ENCODE assay signal across 20 cellular contexts in genomic region chr6:14178083-14178445, GRCh38.
"Had no signal": no experiment of that assay in that cellular context is flagged by ENCODE, and none has a peak within 500 bp of the region (broad histone marks: within the 10 kb centered on the region; RNA-seq: fewer than 3 reads in every experiment).

No MANE protein-coding gene starts in this region.

- H3K4me3 ChIP-seq: dorsolateral prefrontal cortex, heart right ventricle, right atrium auricular region, sigmoid colon, stomach, thoracic aorta, transverse colon had no signal

- H3K27ac Mint-ChIP-seq: naive thymus-derived CD4-positive, alpha-beta T cell; nephron progenitor cell had no signal

- FAIRE-seq: frontal cortex, islet of Langerhans, small intestine had no signal

- H3K36me3 ChIP-seq: heart right ventricle, neutrophil, right atrium auricular region, sigmoid colon, stomach, thoracic aorta, transverse colon had no signal

- ATAC-seq: heart right ventricle; naive thymus-derived CD4-positive, alpha-beta T cell had no signal

- H3K36me3 Mint-ChIP-seq: naive thymus-derived CD4-positive, alpha-beta T cell had no signal

- H3K4me1 ChIP-seq: heart right ventricle, right atrium auricular region, sigmoid colon, stomach had no signal

- H3K27me3 ChIP-seq: dorsolateral prefrontal cortex, heart right ventricle, neutrophil, right atrium auricular region, sigmoid colon, stomach, transverse colon had no signal

- H3K9me3 Mint-ChIP-seq: naive thymus-derived CD4-positive, alpha-beta T cell had no signal

- H3K9me3 ChIP-seq: heart right ventricle, neutrophil, right atrium auricular region, sigmoid colon, stomach, thoracic aorta, transverse colon had no signal

- DNase-seq: cortex of kidney; dorsolateral prefrontal cortex; effector CD8-positive, alpha-beta T cell; heart right ventricle; hypothalamus; kidney glomerular epithelial cell; naive thymus-derived CD4-positive, alpha-beta T cell; nephron progenitor cell; sigmoid colon; small intestine; stimulated activated CD4-positive, alpha-beta T cell treated with anti-CD3 and anti-CD28 coated beads, Interleukin-12 subunit alpha, Interleukin-12 subunit beta, amount 100 ng/mL, for 4 hours; stimulated activated naive CD4-positive, alpha-beta T cell; stomach; substantia nigra; transverse colon had no signal

- H3K4me3 Mint-ChIP-seq: naive thymus-derived CD4-positive, alpha-beta T cell; nephron progenitor cell had no signal

- H3K27ac ChIP-seq: dorsolateral prefrontal cortex, heart right ventricle, neutrophil, right atrium auricular region, sigmoid colon, stomach, thoracic aorta, transverse colon had no signal
